ENCODE assay signal across 17 cellular contexts in the genomic region with DNA sequence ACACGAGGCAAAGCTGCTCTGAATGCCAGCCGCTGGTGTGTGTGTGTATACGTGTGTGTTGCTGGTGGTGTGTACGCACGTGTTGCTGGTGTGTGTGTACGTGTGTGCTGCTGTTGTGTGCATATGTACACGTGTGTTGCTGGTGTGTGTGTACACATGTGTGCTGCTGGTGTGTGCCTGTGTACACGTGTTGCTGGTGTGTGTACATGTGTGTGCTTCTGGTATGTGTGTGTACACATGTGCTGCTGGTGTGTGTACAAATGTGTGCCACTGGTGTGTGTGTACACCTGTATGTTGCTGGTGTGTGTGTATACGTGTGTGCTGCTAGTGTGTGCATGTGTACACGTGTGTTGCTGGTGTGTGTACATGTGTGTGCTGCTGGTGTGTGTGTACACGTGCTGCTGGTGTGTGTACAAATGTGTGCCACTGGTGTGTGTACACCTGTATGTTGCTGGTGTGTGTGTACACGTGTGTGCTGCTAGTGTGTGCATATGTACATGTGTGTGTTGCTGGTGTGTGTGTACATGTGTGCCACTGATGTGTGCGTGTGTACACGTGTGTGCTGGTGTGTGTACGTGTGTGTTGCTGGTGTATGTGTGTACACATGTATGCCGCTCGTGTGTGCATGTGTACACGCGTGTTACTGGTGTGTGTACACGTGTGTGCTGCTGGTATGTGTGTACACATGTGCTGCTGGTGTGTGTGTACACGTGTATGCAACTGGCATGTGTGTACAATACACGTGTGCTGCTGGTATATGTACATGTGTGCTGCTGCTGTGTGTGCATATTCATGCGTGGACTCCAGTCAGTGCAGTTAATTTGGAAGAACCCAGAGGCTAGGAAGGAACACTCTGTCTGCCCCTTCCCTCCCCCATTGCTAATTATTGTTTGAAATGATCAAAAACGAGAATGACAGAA. TPM values are rescaled to one million over a fixed set of nuclear protein-coding genes. Genes with fewer than 3 reads are reported as not detected.
DNase-seq lines count a peak whose midpoint lies in the region; ATAC-seq and TF ChIP-seq lines count a peak whose summit lies in the region.
"Had no signal": no experiment of that assay in that cellular context is flagged by ENCODE, and none has a peak within 500 bp of the region (broad histone marks: within the 10 kb centered on the region; RNA-seq: fewer than 3 reads in every experiment).

No MANE protein-coding gene starts in this region.

- no peaks in the 10 kb centered on the region for H3K79me1 ChIP-seq in H9 (ENCODE audit: insufficient read depth, low read depth, low read length, poor library complexity, severe bottlenecking)

- H3K4me3 ChIP-seq in NT2/D1 (ENCODE audit: insufficient read length, low read depth) (no peak overlapping the region), esophagus muscularis mucosa (no peak overlapping the region), GM23338 (no peak overlapping the region)
- H3K4me3 ChIP-seq: HAP-1 had no signal

- no peak for TF ChIP-seq EP300 in esophagus muscularis mucosa (IDR thresholded peaks at IDR 0.05)

- intact Hi-C loops in esophagus muscularis mucosa (cut with DNase I) (no loop called here), Calu3 (cut with micrococcal nuclease; ENCODE audit: unreplicated experiment) (no loop called here)

- WGBS in H9 (ENCODE audit: extremely low coverage, insufficient read length, low lambda C conversion rate), result no CpG with 5 or more reads among the region's 24 CpGs
- 90% methylated on average over 23 of the region's 24 CpGs for WGBS in esophagus muscularis mucosa

- H3K4me3 Mint-ChIP-seq in H9 (peak overlapping the region in 1 of 2 experiments; percentile 26; a peak in 1 of 5 replicates), osteocyte (ENCODE audit: unreplicated experiment) (no peak overlapping the region), GM23338 (no peak overlapping the region), Calu3 (ENCODE audit: low read depth, unreplicated experiment) (no peak overlapping the region)

- no peak overlapping the region for H3K4ac ChIP-seq in H9 (ENCODE audit: low read depth, low read length)

- H4K20me1 ChIP-seq in H9 (ENCODE audit: control insufficient read depth, insufficient read depth, insufficient read length), result peaks cover 3% of the 10 kb centered on the region
- H4K20me1 ChIP-seq in GM23338 (replicated peaks; ENCODE audit: insufficient read depth), result no peaks in the 10 kb centered on the region

- no peak overlapping the region for H2AK5ac ChIP-seq in H9 (ENCODE audit: insufficient read length, low read length)

- H4K5ac ChIP-seq in H9 (ENCODE audit: insufficient read length, low read depth, low read length), result no peak overlapping the region

- H3K27me3 Mint-ChIP-seq in H9 (ENCODE audit: low read depth) (peaks cover 7% of the 10 kb centered on the region), osteocyte (ENCODE audit: unreplicated experiment) (peaks cover 75% of the 10 kb centered on the region), GM23338 (ENCODE audit: insufficient read depth, low read depth, poor library complexity) (peaks cover 9% of the 10 kb centered on the region), Calu3 (ENCODE audit: unreplicated experiment) (peaks cover 96% of the 10 kb centered on the region)

- DNase-seq in H9 (peak; percentile 28), NT2/D1 (ENCODE audit: low read depth, low spot score) (no peak), esophagus muscularis mucosa (ENCODE audit: extremely low spot score) (peak; percentile 17), osteocyte (ENCODE audit: extremely low spot score, unreplicated experiment) (peak; percentile 48), NCI-H1436 (lab: John Stamatoyannopoulos, UW) (no peak), GM23338 (ENCODE audit: low spot score) (no peak), Calu3 (no peak)
- DNase-seq: GF-D8, NCI-H1092, NCI-H2227 treated with DMSO at 0.1 percent for 48 hours, NCI-H524 had no signal

- no peak overlapping the region for H3K18ac ChIP-seq in H9 (ENCODE audit: insufficient read length, low read depth, low read length)

- no peak for TF ChIP-seq CTCF in H9 (conservative IDR thresholded peaks at IDR 0.05)
- no peak for TF ChIP-seq CTCF in esophagus muscularis mucosa (IDR thresholded peaks at IDR 0.05)
- TF ChIP-seq CTCF in osteocyte (IDR thresholded peaks at IDR 0.05), result no peak
- TF ChIP-seq CTCF in GM23338 (conservative IDR thresholded peaks at IDR 0.05; ENCODE audit: low read depth in 2 of 2), result no peak
- no peak for TF ChIP-seq CTCF in Calu3 (IDR thresholded peaks at IDR 0.05; ENCODE audit: unreplicated experiment)

- H3T11ph ChIP-seq in H9 (ENCODE audit: low read length), result no peak overlapping the region

- H3K4me2 ChIP-seq in H9 (ENCODE audit: insufficient read depth, insufficient read length, low read length) (no peak overlapping the region), GM23338 (no peak overlapping the region)

- H3K9me3 Mint-ChIP-seq in H9, result peaks cover 6 to 7% of the 10 kb centered on the region in 2 experiments; a peak in 4 of 5 replicates
- peaks cover 9% of the 10 kb centered on the region for H3K9me3 Mint-ChIP-seq in osteocyte (ENCODE audit: unreplicated experiment)
- H3K9me3 Mint-ChIP-seq in GM23338, result no peaks in the 10 kb centered on the region
- H3K9me3 Mint-ChIP-seq in Calu3 (ENCODE audit: low read depth, unreplicated experiment), result peaks cover 7% of the 10 kb centered on the region

- H3K79me2 ChIP-seq in H9 (ENCODE audit: insufficient read depth, low read length), result no peaks in the 10 kb centered on the region
- no peaks in the 10 kb centered on the region for H3K79me2 ChIP-seq in GM23338 (replicated peaks; ENCODE audit: insufficient read depth)

- no peak overlapping the region for H3K14ac ChIP-seq in H9 (ENCODE audit: insufficient read depth, low read length)

- H4K8ac ChIP-seq in H9 (replicated peaks; ENCODE audit: insufficient read length, low read depth, low read length), result peak overlapping the region; percentile 22

- H3K9ac ChIP-seq in H9 (ENCODE audit: extremely low read depth, insufficient read length, low read length) (no peak overlapping the region), NT2/D1 (ENCODE audit: insufficient read length, low read depth) (peak overlapping the region; percentile 6)

- H3K9me2 ChIP-seq in GM23338 (ENCODE audit: insufficient read depth), result no peaks in the 10 kb centered on the region

- H4K91ac ChIP-seq in H9 (ENCODE audit: insufficient read length, low read depth, low read length), result no peak overlapping the region

- H3K36me3 Mint-ChIP-seq in H9 (ENCODE audit: insufficient read depth in 1 of 3, low read depth in 3 of 3), result peaks cover 0 to 4% (median 0%) of the 10 kb centered on the region in 3 experiments; a peak in 3 of 7 replicates
- no peaks in the 10 kb centered on the region for H3K36me3 Mint-ChIP-seq in osteocyte (ENCODE audit: unreplicated experiment)
- no peaks in the 10 kb centered on the region for H3K36me3 Mint-ChIP-seq in GM23338 (ENCODE audit: low read depth)
- no peaks in the 10 kb centered on the region for H3K36me3 Mint-ChIP-seq in Calu3 (ENCODE audit: insufficient read depth, unreplicated experiment)

- H3K9me3 ChIP-seq in H9 (ENCODE audit: control insufficient read depth, low read depth, low read length), result no peaks in the 10 kb centered on the region
- H3K9me3 ChIP-seq in NT2/D1 (ENCODE audit: insufficient read depth, low read length), result peaks cover 18% of the 10 kb centered on the region
- no peaks in the 10 kb centered on the region for H3K9me3 ChIP-seq in esophagus muscularis mucosa
- H3K9me3 ChIP-seq: HAP-1 had no signal

- no peak overlapping the region for H3K56ac ChIP-seq in H9 (ENCODE audit: insufficient read length, low read depth, low read length)

- H2AFZ ChIP-seq in H9 (ENCODE audit: low read length) (no peak overlapping the region), GM23338 (no peak overlapping the region)

- no peak overlapping the region for H2BK15ac ChIP-seq in H9 (ENCODE audit: low read depth, low read length)

- no peak overlapping the region for H2BK5ac ChIP-seq in H9 (ENCODE audit: insufficient read length, low read length)

- H3K4me1 Mint-ChIP-seq in H9, result peaks cover 5 to 10% of the 10 kb centered on the region in 2 experiments; a peak in 3 of 4 replicates
- H3K4me1 Mint-ChIP-seq in osteocyte (ENCODE audit: unreplicated experiment), result no peaks in the 10 kb centered on the region
- peaks cover 5% of the 10 kb centered on the region; the same call in 2 of the 3 replicates for H3K4me1 Mint-ChIP-seq in GM23338
- H3K4me1 Mint-ChIP-seq in Calu3 (ENCODE audit: low read depth, unreplicated experiment), result no peaks in the 10 kb centered on the region

- no peaks in the 10 kb centered on the region for H3K27me3 ChIP-seq in H9 (ENCODE audit: insufficient read depth, low read length)
- no peaks in the 10 kb centered on the region for H3K27me3 ChIP-seq in NT2/D1 (ENCODE audit: insufficient read depth, insufficient read length)
- peaks cover 0 to 18% (median 0%) of the 10 kb centered on the region in 4 donors for H3K27me3 ChIP-seq in esophagus muscularis mucosa
- no peaks in the 10 kb centered on the region for H3K27me3 ChIP-seq in GM23338 (ENCODE audit: insufficient read depth)

- H3K4me1 ChIP-seq in H9 (ENCODE audit: insufficient read depth, low read length) (no peaks in the 10 kb centered on the region), NT2/D1 (ENCODE audit: insufficient read depth, insufficient read length) (peaks cover 9% of the 10 kb centered on the region), esophagus muscularis mucosa (no peaks in the 10 kb centered on the region), GM23338 (ENCODE audit: insufficient read depth) (no peaks in the 10 kb centered on the region)
- H3K4me1 ChIP-seq: HAP-1 had no signal

- H3K36me3 ChIP-seq in NT2/D1 (ENCODE audit: insufficient read depth, insufficient read length, low read length) (no peaks in the 10 kb centered on the region), esophagus muscularis mucosa (no peaks in the 10 kb centered on the region), GM23338 (ENCODE audit: insufficient read depth) (no peaks in the 10 kb centered on the region)
- H3K36me3 ChIP-seq: HAP-1 had no signal

- H3K27ac Mint-ChIP-seq in H9 (no peak overlapping the region; a peak in 1 of 7 replicates), osteocyte (ENCODE audit: unreplicated experiment) (no peak overlapping the region), GM23338 (no peak overlapping the region), Calu3 (ENCODE audit: unreplicated experiment) (no peak overlapping the region)

- CTCF ChIA-PET in Calu3 (lab: Charles Lee), result no interaction called here

- no peak overlapping the region for H2BK12ac ChIP-seq in H9 (ENCODE audit: insufficient read length, low read depth, low read length)

- no peak overlapping the region for H2BK120ac ChIP-seq in H9 (ENCODE audit: low read depth, low read length, poor library complexity, severe bottlenecking)

- no peak for ATAC-seq in GM23338
- ATAC-seq: Panc1 had no signal

- H3F3A ChIP-seq in GM23338 (replicated peaks; ENCODE audit: low read depth), result peaks cover 7% of the 10 kb centered on the region; the same call in 1 of the 2 replicates

- H3K27ac ChIP-seq in H9 (ENCODE audit: insufficient read length, low read depth, low read length) (no peak overlapping the region), esophagus muscularis mucosa (replicated peaks in 1 of 4) (no peak overlapping the region), GM23338 (ENCODE audit: low read depth) (no peak overlapping the region)
- H3K27ac ChIP-seq: C4-2B had no signal

- no peak for TF ChIP-seq POLR2A in esophagus muscularis mucosa (IDR thresholded peaks at IDR 0.05; ENCODE audit: low read depth)

- no TSS peak for BruUV-seq in Calu3 (replicated peaks; lab: Mats Ljungman, UMichigan)

- no peak overlapping the region for H3K23ac ChIP-seq in H9 (ENCODE audit: insufficient read length, low read depth, low read length)

- no peaks in the 10 kb centered on the region for H3K23me2 ChIP-seq in H9 (ENCODE audit: insufficient read length, low read depth, low read length, poor library complexity, severe bottlenecking)

- H2BK20ac ChIP-seq in H9 (ENCODE audit: low read depth, low read length, poor library complexity, severe bottlenecking), result no peak overlapping the region

RNA-seq across cellular contexts. Expression of a gene that starts 47.2 kb away (rescaled TPM):
- total RNA-seq in H9 (2021) (0.61 and 0.79 TPM in 2 replicates), esophagus muscularis mucosa (1 to 10 TPM in 3 of 4 donors, under 1 TPM in 1; 0.84 to 3.8 (median 3.4) TPM), osteocyte (not detected in 2 replicates), Calu3 (2022) (0.80 and 0.86 TPM in 2 replicates)
- total RNA-seq in GM23338 (2014; rRNA removed; shearing (Covaris generic)), result 0.07 TPM in 1 of 2 replicates, not detected in the other
- polyA plus RNA-seq in GM23338 (2016; fragmentation: Nextera tagmentation; extraction: Ambion mirVana), result 0.24 TPM in 1 of 2 replicates, not detected in the other
- total RNA-seq: MCF 10A, SK-MEL-5 had no signal

RNA-seq across cellular contexts. Expression of a gene that starts 50.9 kb away (rescaled TPM):
- not detected in 2 replicates for total RNA-seq in H9 (2021)
- total RNA-seq in esophagus muscularis mucosa, result under 1 TPM in 1 of 4 donors, not detected in 3; 0.17 TPM
- total RNA-seq in osteocyte, result not detected in 2 replicates
- total RNA-seq in GM23338 (2014; rRNA removed; shearing (Covaris generic)), result 0.12 TPM in 1 of 2 replicates, not detected in the other
- 0.08 TPM in 1 of 2 replicates, not detected in the other for polyA plus RNA-seq in GM23338 (2016; fragmentation: Nextera tagmentation; extraction: Ambion mirVana)
- not detected in 2 replicates for total RNA-seq in Calu3 (2022)
- total RNA-seq: Daoy, MCF 10A, SK-MEL-5 had no signal

Comparison
In these comparisons a context has a peak if more than half of its experiments do, and no peak if none do; other contexts are left out.
1. DNase-seq: peak in H9 (single experiment), esophagus muscularis mucosa (single experiment) and osteocyte (single experiment); none in NT2/D1 (single experiment), NCI-H1436 (single experiment), GM23338 (single experiment) and Calu3 (single experiment).